15 cellular contexts compared by ENCODE assay signal in the genomic region with DNA sequence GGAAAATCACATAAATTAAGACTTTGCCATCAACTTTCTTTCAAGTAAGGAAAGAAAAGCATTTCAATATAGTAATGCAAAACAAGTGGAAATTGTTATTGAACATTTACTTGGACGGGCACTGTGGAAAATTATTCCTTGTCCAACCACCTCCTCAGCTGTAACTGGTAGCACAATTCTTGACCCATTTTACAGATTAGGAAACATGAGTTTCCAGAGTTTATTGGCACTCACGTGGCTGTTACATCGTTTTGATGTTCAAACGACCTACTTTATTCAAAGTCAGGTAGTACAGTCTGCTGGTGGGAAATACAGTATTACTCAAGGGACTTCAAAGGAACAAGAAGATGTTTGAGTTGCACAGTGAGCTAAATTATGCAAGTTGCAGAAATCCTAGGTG. TPM values are rescaled to one million over a fixed set of nuclear protein-coding genes. Genes with fewer than 3 reads are reported as not detected.
DNase-seq lines count a peak whose midpoint lies in the region; ATAC-seq and TF ChIP-seq lines count a peak whose summit lies in the region.
"Had no signal": no experiment of that assay in that cellular context is flagged by ENCODE, and none has a peak within 500 bp of the region (broad histone marks: within the 10 kb centered on the region; RNA-seq: fewer than 3 reads in every experiment).

No MANE protein-coding gene starts in this region.

- H2AFZ ChIP-seq in GM23338 = peak overlapping the region; percentile 77; the same call in 1 of the 2 replicates
- peak overlapping the region; percentile 93 for H2AFZ ChIP-seq in parathyroid adenoma
- no peak overlapping the region for H2AFZ ChIP-seq in PC-3 (ENCODE audit: low read length)

- H3K4me3 ChIP-seq in GM23338 (no peak overlapping the region), parathyroid adenoma (ENCODE audit: low read depth, low read length) (no peak overlapping the region), left lung (no peak overlapping the region), PC-3 (ENCODE audit: low read length) (no peak overlapping the region)

- H4K20me1 ChIP-seq in GM23338 (replicated peaks; ENCODE audit: insufficient read depth) = 0 out of 2 replicates have a peak, but pooled peaks cover 6% of the 10 kb centered on the region
- H4K20me1 ChIP-seq in PC-3 (ENCODE audit: low read length) = no peaks in the 10 kb centered on the region; the same call in 1 of the 2 replicates

- no peaks in the 10 kb centered on the region for H3K27me3 ChIP-seq in GM23338 (ENCODE audit: insufficient read depth)
- no peaks in the 10 kb centered on the region for H3K27me3 ChIP-seq in parathyroid adenoma (ENCODE audit: control insufficient read depth, insufficient read depth, low read length)
- no peaks in the 10 kb centered on the region for H3K27me3 ChIP-seq in left lung
- peaks cover 11% of the 10 kb centered on the region for H3K27me3 ChIP-seq in PC-3 (ENCODE audit: low read length)
- H3K27me3 ChIP-seq: breast epithelium, transverse colon had no signal

- DNase-seq in activated CD8-positive, alpha-beta memory T cell treated with anti-CD3 and anti-CD28 coated beads, Interleukin-2, amount 10 ng/mL, durations not matched to agents 7 days and 5 days = no peak
- DNase-seq in activated CD8-positive, alpha-beta memory T cell treated with anti-CD3 and anti-CD28 coated beads for 24 hours = no peak
- no peak for DNase-seq in GM23338 (ENCODE audit: low spot score)
- DNase-seq in effector memory CD8-positive, alpha-beta T cell = no peak
- DNase-seq in Kasumi-1 (lab: John Stamatoyannopoulos, UW) = no peak
- no peak for DNase-seq in left lung
- DNase-seq in PC-3 = no peak
- DNase-seq: dermis blood vessel endothelial cell; stimulated activated naive B cell treated with anti-CD40 and anti-IgM and Interleukin-4, amounts not matched to agents 10 μg/mL and 1 μg/mL and 100 μg/mL, for 72 hours had no signal

- 0 out of 2 replicates have a peak, but pooled peaks cover 5% of the 10 kb centered on the region for H3K9me2 ChIP-seq in GM23338 (ENCODE audit: insufficient read depth)
- H3K9me2 ChIP-seq in PC-3 (replicated peaks; ENCODE audit: low read length) = no peaks in the 10 kb centered on the region

- no TSS peak for BruUV-seq in PC-3 (replicated peaks; lab: Mats Ljungman, UMichigan)

- no peak for TF ChIP-seq CTCF in GM23338 (conservative IDR thresholded peaks at IDR 0.05; ENCODE audit: low read depth in 2 of 2)
- no peak for TF ChIP-seq CTCF in parathyroid adenoma (IDR thresholded peaks at IDR 0.05)
- TF ChIP-seq CTCF in left lung (IDR thresholded peaks at IDR 0.05) = no peak
- no peak for TF ChIP-seq CTCF in PC-3 (conservative IDR thresholded peaks at IDR 0.05; ENCODE audit: low read depth, low read length)

- H3K9me3 Mint-ChIP-seq in activated CD8-positive, alpha-beta memory T cell treated with anti-CD3 and anti-CD28 coated beads, Interleukin-2, amount 10 ng/mL, durations not matched to agents 7 days and 5 days (ENCODE audit: low read depth) = no peaks in the 10 kb centered on the region
- no peaks in the 10 kb centered on the region for H3K9me3 Mint-ChIP-seq in GM23338
- no peaks in the 10 kb centered on the region for H3K9me3 Mint-ChIP-seq in effector memory CD8-positive, alpha-beta T cell
- H3K9me3 Mint-ChIP-seq: CD14-positive monocyte; stimulated activated naive B cell treated with anti-CD40 and anti-IgM and Interleukin-4, amounts not matched to agents 10 μg/mL and 1 μg/mL and 100 μg/mL, for 72 hours; WTC11 had no signal

- H3K27ac ChIP-seq in GM23338 (ENCODE audit: low read depth) = no peak overlapping the region
- peak overlapping the region; percentile 76 for H3K27ac ChIP-seq in parathyroid adenoma
- no peak overlapping the region for H3K27ac ChIP-seq in left lung
- H3K27ac ChIP-seq in PC-3 (ENCODE audit: low read length) = no peak overlapping the region

- POLR2A ChIA-PET in PC-3 (lab: Charles Lee; ENCODE audit: unreplicated experiment) = no interaction called here

- intact Hi-C loops in left lung (cut with DNase I) (no loop called here), PC-3 (cut with micrococcal nuclease) (loop anchor here (5.0 kb wide), 1 partner anchor 43 kb away; no protein-coding TSS in a partner anchor)

- no peak for ATAC-seq in activated CD8-positive, alpha-beta memory T cell treated with anti-CD3 and anti-CD28 coated beads, Interleukin-2, amount 10 ng/mL, durations not matched to agents 7 days and 5 days
- ATAC-seq in GM23338 = no peak
- no peak for ATAC-seq in effector memory CD8-positive, alpha-beta T cell (replicated peaks)
- ATAC-seq in left lung = no peak
- ATAC-seq in PC-3 = no peak

- no peak overlapping the region for H3K4me2 ChIP-seq in GM23338
- H3K4me2 ChIP-seq in parathyroid adenoma (ENCODE audit: low read length) = no peak overlapping the region
- no peak overlapping the region for H3K4me2 ChIP-seq in PC-3 (ENCODE audit: low read length)

- H3K27ac Mint-ChIP-seq in activated CD8-positive, alpha-beta memory T cell treated with anti-CD3 and anti-CD28 coated beads, Interleukin-2, amount 10 ng/mL, durations not matched to agents 7 days and 5 days = no peak overlapping the region
- no peak overlapping the region for H3K27ac Mint-ChIP-seq in GM23338
- no peak overlapping the region for H3K27ac Mint-ChIP-seq in effector memory CD8-positive, alpha-beta T cell
- H3K27ac Mint-ChIP-seq: stimulated activated naive B cell treated with anti-CD40 and anti-IgM and Interleukin-4, amounts not matched to agents 10 μg/mL and 1 μg/mL and 100 μg/mL, for 72 hours; WTC11 had no signal

- CTCF ChIA-PET in activated CD8-positive, alpha-beta memory T cell treated with anti-CD3 and anti-CD28 coated beads, Interleukin-2, amount 10 ng/mL, durations not matched to agents 7 days and 5 days (lab: Charles Lee) = interaction anchor here (0.6 to 3.1 kb wide), 6 partner anchors 10 to 223 kb away, joined by 3 to 13 read pairs (median 6); no protein-coding TSS in a partner anchor
- CTCF ChIA-PET in PC-3 (lab: Charles Lee) = interaction anchor here (0.6 to 1.0 kb wide), 3 partner anchors 15 to 966 kb away, joined by 3 to 5 read pairs (median 4); no protein-coding TSS in a partner anchor

- H3K79me2 ChIP-seq in GM23338 (replicated peaks; ENCODE audit: insufficient read depth) (peaks cover 16% of the 10 kb centered on the region), parathyroid adenoma (peaks cover 10% of the 10 kb centered on the region), PC-3 (ENCODE audit: low read length) (peaks cover 24% of the 10 kb centered on the region)

- no peak overlapping the region for H3K9ac ChIP-seq in parathyroid adenoma
- no peak overlapping the region for H3K9ac ChIP-seq in PC-3 (ENCODE audit: low read length)

- peaks cover 47% of the 10 kb centered on the region for H3K27me3 Mint-ChIP-seq in activated CD8-positive, alpha-beta memory T cell treated with anti-CD3 and anti-CD28 coated beads, Interleukin-2, amount 10 ng/mL, durations not matched to agents 7 days and 5 days
- H3K27me3 Mint-ChIP-seq in GM23338 (ENCODE audit: insufficient read depth, low read depth, poor library complexity) = peaks cover 4% of the 10 kb centered on the region
- peaks cover 30 to 39% of the 10 kb centered on the region in 2 donors for H3K27me3 Mint-ChIP-seq in effector memory CD8-positive, alpha-beta T cell

- H3K4me1 ChIP-seq in GM23338 (ENCODE audit: insufficient read depth) (peaks cover 8% of the 10 kb centered on the region; the same call in 1 of the 2 replicates), parathyroid adenoma (peaks cover 4% of the 10 kb centered on the region), left lung (peaks cover 0 to 21% of the 10 kb centered on the region in 2 donors), PC-3 (ENCODE audit: insufficient read depth, low read length) (peaks cover 13% of the 10 kb centered on the region)

- peaks cover 13% of the 10 kb centered on the region for H3K4me1 Mint-ChIP-seq in activated CD8-positive, alpha-beta memory T cell treated with anti-CD3 and anti-CD28 coated beads, Interleukin-2, amount 10 ng/mL, durations not matched to agents 7 days and 5 days
- H3K4me1 Mint-ChIP-seq in GM23338 = peaks cover 11% of the 10 kb centered on the region
- peaks cover 13 to 25% of the 10 kb centered on the region in 2 donors for H3K4me1 Mint-ChIP-seq in effector memory CD8-positive, alpha-beta T cell (ENCODE audit: low read depth in 2 of 2)

- H3F3A ChIP-seq in GM23338 (replicated peaks; ENCODE audit: low read depth) (no peaks in the 10 kb centered on the region), PC-3 (ENCODE audit: low read length, unreplicated experiment) (no peaks in the 10 kb centered on the region)

- no peaks in the 10 kb centered on the region for H3K36me3 Mint-ChIP-seq in activated CD8-positive, alpha-beta memory T cell treated with anti-CD3 and anti-CD28 coated beads, Interleukin-2, amount 10 ng/mL, durations not matched to agents 7 days and 5 days
- H3K36me3 Mint-ChIP-seq in GM23338 (ENCODE audit: low read depth) = no peaks in the 10 kb centered on the region
- H3K36me3 Mint-ChIP-seq in effector memory CD8-positive, alpha-beta T cell (ENCODE audit: insufficient read depth) = no peaks in the 10 kb centered on the region
- H3K36me3 Mint-ChIP-seq: WTC11 had no signal

- H3K36me3 ChIP-seq in GM23338 (ENCODE audit: insufficient read depth) (no peaks in the 10 kb centered on the region), parathyroid adenoma (ENCODE audit: control insufficient read depth, insufficient read depth, low read length) (no peaks in the 10 kb centered on the region), left lung (no peaks in the 10 kb centered on the region), PC-3 (ENCODE audit: low read depth, low read length) (no peaks in the 10 kb centered on the region)
- H3K36me3 ChIP-seq: breast epithelium, prostate gland, transverse colon had no signal

- peak overlapping the region; percentile 22 for H3K4me3 Mint-ChIP-seq in activated CD8-positive, alpha-beta memory T cell treated with anti-CD3 and anti-CD28 coated beads, Interleukin-2, amount 10 ng/mL, durations not matched to agents 7 days and 5 days
- peak overlapping the region; percentile 92; the same call in 2 of the 3 replicates for H3K4me3 Mint-ChIP-seq in GM23338
- H3K4me3 Mint-ChIP-seq in effector memory CD8-positive, alpha-beta T cell = peak overlapping the region; percentile 77 to 84

- H3K9me3 ChIP-seq in parathyroid adenoma (ENCODE audit: control insufficient read depth, low read length) = no peaks in the 10 kb centered on the region
- no peaks in the 10 kb centered on the region for H3K9me3 ChIP-seq in left lung
- no peaks in the 10 kb centered on the region for H3K9me3 ChIP-seq in PC-3 (ENCODE audit: low read length)
- H3K9me3 ChIP-seq: breast epithelium, prostate gland, transverse colon had no signal

RNA-seq across cellular contexts. Expression of gene PCTP, which starts 0.9 kb away (rescaled TPM):
- 1 to 10 TPM; 6.4 to 9.9 TPM for total RNA-seq in activated CD8-positive, alpha-beta memory T cell treated with anti-CD3 and anti-CD28 coated beads, Interleukin-2, amount 10 ng/mL, durations not matched to agents 7 days and 5 days
- total RNA-seq in GM23338 (2014; rRNA removed; shearing (Covaris generic)) = 12.3 and 18.0 TPM in 2 replicates
- polyA plus RNA-seq in GM23338 (2016; fragmentation: Nextera tagmentation; extraction: Ambion mirVana) = 6.4 and 6.9 TPM in 2 replicates
- total RNA-seq in left lung (10 to 100 TPM; 22.9 to 23.6 TPM), PC-3 (2014; rRNA removed) (15.4 and 17.6 TPM in 2 replicates)

RNA-seq across cellular contexts. Expression of gene TMEM100, which starts 27.3 kb away (rescaled TPM):
- not detected for total RNA-seq in activated CD8-positive, alpha-beta memory T cell treated with anti-CD3 and anti-CD28 coated beads, Interleukin-2, amount 10 ng/mL, durations not matched to agents 7 days and 5 days
- 0.10 TPM in 1 of 2 replicates, not detected in the other for total RNA-seq in GM23338 (2014; rRNA removed; shearing (Covaris generic))
- 0.52 and 0.73 TPM in 2 replicates for polyA plus RNA-seq in GM23338 (2016; fragmentation: Nextera tagmentation; extraction: Ambion mirVana)
- total RNA-seq in left lung (100 to 1,000 TPM in 1 of 2 donors, 10 to 100 TPM in 1; 63.1 to 164 TPM), PC-3 (2014; rRNA removed) (not detected in 2 replicates)
- polyA plus RNA-seq: CD14-positive monocyte had no signal

Comparison
In these comparisons a context has a peak if more than half of its experiments do, and no peak if none do; other contexts are left out.
1. H3K4me3 Mint-ChIP-seq: peak in every context shown above with its lines; median percentile 92 in GM23338; 80 in effector memory CD8-positive, alpha-beta T cell; 22 in activated CD8-positive, alpha-beta memory T cell treated with anti-CD3 and anti-CD28 coated beads, Interleukin-2, amount 10 ng/mL, durations not matched to agents 7 days and 5 days.
2. RNA of gene TMEM100, which starts 27.3 kb away (total RNA-seq): 63.1 to 164 TPM in left lung; 0.10 TPM in GM23338, not detected in activated CD8-positive, alpha-beta memory T cell treated with anti-CD3 and anti-CD28 coated beads, Interleukin-2, amount 10 ng/mL, durations not matched to agents 7 days and 5 days and not detected in PC-3; every median in the first group is over 10 times any median in the second.